Comparison of ENCODE assay signal across 9 cellular contexts in the genomic region with DNA sequence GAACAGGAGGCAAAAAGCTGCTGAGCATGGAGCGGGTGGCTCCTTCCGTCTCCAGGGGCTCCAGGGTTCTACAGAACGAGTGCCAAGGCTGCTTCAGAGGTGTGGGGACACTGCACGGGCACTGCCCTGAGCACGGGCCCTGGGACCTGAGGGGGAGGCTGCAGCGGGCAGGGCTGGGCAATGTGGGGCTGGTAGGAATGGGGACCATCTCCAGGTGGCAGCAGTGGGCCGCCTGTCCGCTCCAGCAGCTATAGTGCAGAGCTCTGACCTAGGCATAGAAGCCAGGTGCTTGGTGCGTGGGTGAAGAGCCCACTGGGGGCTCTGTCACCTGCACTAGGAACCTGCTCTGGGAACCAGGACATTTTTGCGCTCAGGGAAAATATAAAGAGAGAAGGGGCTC.
DNase-seq lines count a peak whose midpoint lies in the region; ATAC-seq and TF ChIP-seq lines count a peak whose summit lies in the region.
"Had no signal": no experiment of that assay in that cellular context is flagged by ENCODE, and none has a peak within 500 bp of the region (broad histone marks: within the 10 kb centered on the region; RNA-seq: fewer than 3 reads in every experiment).

No MANE protein-coding gene starts in this region.

- H2AFZ ChIP-seq in MM.1S (ENCODE audit: low read length), result no peak overlapping the region

- no peaks in the 10 kb centered on the region for H3K9me2 ChIP-seq in MM.1S (replicated peaks; ENCODE audit: insufficient read depth, low read length)

- H3K4me3 ChIP-seq in MM.1S (ENCODE audit: low read length) (no peak overlapping the region), astrocyte of the spinal cord (ENCODE audit: low read depth, low read length) (no peak overlapping the region), foreskin fibroblast (ENCODE audit: low read depth in 1 of 2, low read length in 2 of 2) (no peak overlapping the region)

- no peak overlapping the region for H3K9ac ChIP-seq in MM.1S (ENCODE audit: low read length)

- no peak overlapping the region for H3K4me2 ChIP-seq in MM.1S (ENCODE audit: low read depth, low read length)

- H4K20me1 ChIP-seq in MM.1S (ENCODE audit: insufficient read depth, low read length), result no peaks in the 10 kb centered on the region

- no peaks in the 10 kb centered on the region for H3K4me1 ChIP-seq in MM.1S (ENCODE audit: low read length)

- ATAC-seq in HG02588 (IDR thresholded peaks at IDR 0.05; ENCODE audit: unreplicated experiment), result no peak

- H3K9me3 ChIP-seq in MM.1S (replicated peaks; ENCODE audit: insufficient read depth, low read length), result no peaks in the 10 kb centered on the region
- H3K9me3 ChIP-seq: neutrophil had no signal

- peaks cover 53% of the 10 kb centered on the region for H3K79me2 ChIP-seq in MM.1S (ENCODE audit: low read length)

- DNase-seq in activated effector memory CD4-positive, alpha-beta T cell treated with anti-CD3 and anti-CD28 coated beads, Interleukin-2, amount 50 U/mL, for 16 hours, result peak; percentile 71
- no peak for DNase-seq in activated effector memory CD4-positive, alpha-beta T cell treated with Interleukin-2 at 50 U/mL for 16 hours
- DNase-seq in MM.1S (no peak), astrocyte of the spinal cord (ENCODE audit: low read depth, low spot score) (no peak), nephron progenitor cell (peak; percentile 41), NCI-H2081 treated with DMSO at 0.1 percent for 48 hours (lab: John Stamatoyannopoulos, UW) (no peak), foreskin fibroblast (no peak)

- H3K36me3 Mint-ChIP-seq in nephron progenitor cell (ENCODE audit: low read depth), result peaks cover 19% of the 10 kb centered on the region

- H3K36me3 ChIP-seq in MM.1S (replicated peaks; ENCODE audit: insufficient read depth, low read length), result no peaks in the 10 kb centered on the region

- H3K27me3 Mint-ChIP-seq in nephron progenitor cell (ENCODE audit: low read depth, poor library complexity), result peaks cover 4% of the 10 kb centered on the region

- H3K9me3 Mint-ChIP-seq in nephron progenitor cell, result no peaks in the 10 kb centered on the region

- H3K27ac ChIP-seq in MM.1S (ENCODE audit: low read length), result no peak overlapping the region
- H3K27ac ChIP-seq: neutrophil had no signal

- no peak overlapping the region for H3K4me3 Mint-ChIP-seq in nephron progenitor cell

- in situ Hi-C loops in astrocyte of the spinal cord (cut with HindIII; ENCODE audit: low sequenced_read_pairs), result no loop called here

- H3K4me1 Mint-ChIP-seq in nephron progenitor cell, result peaks cover 25% of the 10 kb centered on the region

- TF ChIP-seq CTCF in MM.1S (IDR thresholded peaks at IDR 0.05; ENCODE audit: low read length) (peak; percentile 47), astrocyte of the spinal cord (IDR thresholded peaks at IDR 0.05; ENCODE audit: low read depth, low read length) (peak; percentile 36), nephron progenitor cell (IDR thresholded peaks at IDR 0.05) (peak; percentile 22), foreskin fibroblast (IDR thresholded peaks at IDR 0.05; ENCODE audit: low read depth, low read length) (no peak)

- peak overlapping the region; percentile 98 for H3K27ac Mint-ChIP-seq in nephron progenitor cell

- no peaks in the 10 kb centered on the region for H3F3A ChIP-seq in MM.1S (ENCODE audit: insufficient read depth, low read length)

- H3K27me3 ChIP-seq in MM.1S (replicated peaks; ENCODE audit: insufficient read depth, low read length), result no peaks in the 10 kb centered on the region
- H3K27me3 ChIP-seq: neutrophil had no signal

Comparison
In these comparisons a context has a peak if more than half of its experiments do, and no peak if none do; other contexts are left out.
1. DNase-seq: peak in activated effector memory CD4-positive, alpha-beta T cell treated with anti-CD3 and anti-CD28 coated beads, Interleukin-2, amount 50 U/mL, for 16 hours (single experiment) and nephron progenitor cell (single experiment); none in activated effector memory CD4-positive, alpha-beta T cell treated with Interleukin-2 at 50 U/mL for 16 hours (single experiment), MM.1S (single experiment), astrocyte of the spinal cord (single experiment), NCI-H2081 treated with DMSO at 0.1 percent for 48 hours (single experiment) and foreskin fibroblast (0 of 2).